ENCODE assay signal across 8 cellular contexts in genomic region chr20:62368629-62369507, GRCh38. TPM values are rescaled to one million over a fixed set of nuclear protein-coding genes. Genes with fewer than 3 reads are reported as not detected.
DNase-seq lines count a peak whose midpoint lies in the region; ATAC-seq and TF ChIP-seq lines count a peak whose summit lies in the region.

No MANE protein-coding gene starts in this region.

- DNase-seq in DMS53 treated with DMSO at 0.1 percent for 48 hours (lab: John Stamatoyannopoulos, UW; ENCODE audit: unreplicated experiment) (peak; percentile 8), NCI-H146 (lab: John Stamatoyannopoulos, UW) (peak; percentile 65), choroid plexus epithelial cell (ENCODE audit: low read depth) (no peak), lung microvascular endothelial cell (ENCODE audit: low read depth in 2 of 2) (peak; percentile 49 to 54), NAMALWA (ENCODE audit: low spot score) (no peak)
- no peak for DNase-seq in activated CD8-positive, alpha-beta memory T cell treated with anti-CD3 and anti-CD28 coated beads for 24 hours
- DNase-seq in activated T-cell treated with anti-CD3 and anti-CD28 coated beads, Interleukin-2, amount 50 U/mL, for 4 hours: no peak
- DNase-seq in activated naive CD8-positive, alpha-beta T cell treated with anti-CD3 and anti-CD28 coated beads, Interleukin-2, amount 50 U/mL, for 24 hours: no peak

- H3K4me1 Mint-ChIP-seq in activated T-cell treated with anti-CD3 and anti-CD28 coated beads, Interleukin-2, amount 50 U/mL, for 4 hours (ENCODE audit: low read depth): peaks cover 6% of the 10 kb centered on the region
- peaks cover 13% of the 10 kb centered on the region for H3K4me1 Mint-ChIP-seq in activated naive CD8-positive, alpha-beta T cell treated with anti-CD3 and anti-CD28 coated beads, Interleukin-2, amount 50 U/mL, for 24 hours

- H3K9me3 Mint-ChIP-seq in activated T-cell treated with anti-CD3 and anti-CD28 coated beads, Interleukin-2, amount 50 U/mL, for 4 hours: no peaks in the 10 kb centered on the region
- no peaks in the 10 kb centered on the region for H3K9me3 Mint-ChIP-seq in activated naive CD8-positive, alpha-beta T cell treated with anti-CD3 and anti-CD28 coated beads, Interleukin-2, amount 50 U/mL, for 24 hours

- no peak for ATAC-seq in activated T-cell treated with anti-CD3 and anti-CD28 coated beads, Interleukin-2, amount 50 U/mL, for 4 hours
- no peak for ATAC-seq in activated naive CD8-positive, alpha-beta T cell treated with anti-CD3 and anti-CD28 coated beads, Interleukin-2, amount 50 U/mL, for 24 hours

- no peaks in the 10 kb centered on the region for H3K36me3 Mint-ChIP-seq in activated T-cell treated with anti-CD3 and anti-CD28 coated beads, Interleukin-2, amount 50 U/mL, for 4 hours (ENCODE audit: insufficient read depth)
- no peaks in the 10 kb centered on the region for H3K36me3 Mint-ChIP-seq in activated naive CD8-positive, alpha-beta T cell treated with anti-CD3 and anti-CD28 coated beads, Interleukin-2, amount 50 U/mL, for 24 hours (ENCODE audit: low read depth)

- H3K4me3 Mint-ChIP-seq in activated T-cell treated with anti-CD3 and anti-CD28 coated beads, Interleukin-2, amount 50 U/mL, for 4 hours: no peak overlapping the region
- no peak overlapping the region for H3K4me3 Mint-ChIP-seq in activated naive CD8-positive, alpha-beta T cell treated with anti-CD3 and anti-CD28 coated beads, Interleukin-2, amount 50 U/mL, for 24 hours

- H3K27ac Mint-ChIP-seq in activated naive CD8-positive, alpha-beta T cell treated with anti-CD3 and anti-CD28 coated beads, Interleukin-2, amount 50 U/mL, for 24 hours: no peak overlapping the region

- peaks cover 36% of the 10 kb centered on the region for H3K27me3 Mint-ChIP-seq in activated T-cell treated with anti-CD3 and anti-CD28 coated beads, Interleukin-2, amount 50 U/mL, for 4 hours (ENCODE audit: low read depth)
- peaks cover 31% of the 10 kb centered on the region for H3K27me3 Mint-ChIP-seq in activated naive CD8-positive, alpha-beta T cell treated with anti-CD3 and anti-CD28 coated beads, Interleukin-2, amount 50 U/mL, for 24 hours

- H3K4me3 ChIP-seq in choroid plexus epithelial cell (ENCODE audit: low read depth, low read length): peak overlapping the region; percentile 24

- peak; percentile 41 for TF ChIP-seq CTCF in choroid plexus epithelial cell (conservative IDR thresholded peaks at IDR 0.05; ENCODE audit: low read depth, low read length)

RNA-seq across cellular contexts. Expression of gene LAMA5, which starts 1.8 kb away (rescaled TPM):
- 5.4 and 14.2 TPM in 2 replicates for total RNA-seq in lung microvascular endothelial cell
- 1 to 10 TPM in 1 of 3 donors, under 1 TPM in 2; 0.82 to 1.0 (median 0.84) TPM for total RNA-seq in activated T-cell treated with anti-CD3 and anti-CD28 coated beads, Interleukin-2, amount 50 U/mL, for 4 hours

RNA-seq across cellular contexts. Expression of gene RPS21, which starts 18.0 kb away (rescaled TPM):
- 960 and 1,048 TPM in 2 replicates for total RNA-seq in lung microvascular endothelial cell
- 1,000 to 10,000 TPM; 2,653 to 2,730 (median 2,725) TPM for total RNA-seq in activated T-cell treated with anti-CD3 and anti-CD28 coated beads, Interleukin-2, amount 50 U/mL, for 4 hours

RNA-seq across cellular contexts. Expression of gene CABLES2, which starts 38.2 kb away (rescaled TPM):
- total RNA-seq in lung microvascular endothelial cell: 0.40 and 0.44 TPM in 2 replicates
- total RNA-seq in activated T-cell treated with anti-CD3 and anti-CD28 coated beads, Interleukin-2, amount 50 U/mL, for 4 hours: 1 to 10 TPM; 6.1 to 7.9 (median 6.9) TPM

RNA-seq across cellular contexts. Expression of gene RBBP8NL, which starts 58.5 kb away (rescaled TPM):
- total RNA-seq in lung microvascular endothelial cell: not detected in 2 replicates
- total RNA-seq in activated T-cell treated with anti-CD3 and anti-CD28 coated beads, Interleukin-2, amount 50 U/mL, for 4 hours: not detected

Comparison
In these comparisons a context has a peak if more than half of its experiments do, and no peak if none do; other contexts are left out.
1. DNase-seq: peak in DMS53 treated with DMSO at 0.1 percent for 48 hours (single experiment), NCI-H146 (single experiment) and lung microvascular endothelial cell (2 of 2); none in choroid plexus epithelial cell (single experiment), NAMALWA (single experiment), activated CD8-positive, alpha-beta memory T cell treated with anti-CD3 and anti-CD28 coated beads for 24 hours (single experiment), activated T-cell treated with anti-CD3 and anti-CD28 coated beads, Interleukin-2, amount 50 U/mL, for 4 hours (single experiment) and activated naive CD8-positive, alpha-beta T cell treated with anti-CD3 and anti-CD28 coated beads, Interleukin-2, amount 50 U/mL, for 24 hours (single experiment).